In genomic region chr2:187976259-187976658, GRCh38 we compare ENCODE assay signal across 16 cellular contexts.
DNase-seq lines count a peak whose midpoint lies in the region; ATAC-seq and TF ChIP-seq lines count a peak whose summit lies in the region.
"Had no signal": no experiment of that assay in that cellular context is flagged by ENCODE, and none has a peak within 500 bp of the region (broad histone marks: within the 10 kb centered on the region; RNA-seq: fewer than 3 reads in every experiment).

No MANE protein-coding gene starts in this region.

- TF ChIP-seq EP300 in esophagus muscularis mucosa (IDR thresholded peaks at IDR 0.05) = no peak

- in situ Hi-C loops in GM23248 (cut with MboI) = no loop called here

- no peaks in the 10 kb centered on the region for H3K4me1 ChIP-seq in GM23248 (ENCODE audit: insufficient read depth)
- H3K4me1 ChIP-seq in esophagus muscularis mucosa = no peaks in the 10 kb centered on the region
- H3K4me1 ChIP-seq in breast epithelium = no peaks in the 10 kb centered on the region

- H3F3A ChIP-seq in GM23248 (ENCODE audit: insufficient read depth) = no peaks in the 10 kb centered on the region

- H3K9me3 ChIP-seq in GM23248 (ENCODE audit: low read depth) (no peaks in the 10 kb centered on the region), esophagus muscularis mucosa (no peaks in the 10 kb centered on the region), breast epithelium (no peaks in the 10 kb centered on the region)

- DNase-seq in A172 (ENCODE audit: low spot score) (peak; percentile 10), GM23248 (peak; percentile 2), RKO (ENCODE audit: low spot score) (peak; percentile 26), esophagus muscularis mucosa (ENCODE audit: extremely low spot score) (no peak), breast epithelium (ENCODE audit: low spot score in 2 of 2) (no peak), HEK293T (ENCODE audit: extremely low spot score) (no peak), glomerular visceral epithelial cell (ENCODE audit: extremely low spot score) (no peak)
- DNase-seq: CD4-positive, CD25-positive, alpha-beta regulatory T cell; DMS53; GDM1; NCI-H1436 treated with DMSO at 0.1 percent for 48 hours; NCI-H2081 treated with DMSO at 0.1 percent for 48 hours; NCI-H524; Right ventricle myocardium superior had no signal

- H3K27ac ChIP-seq in GM23248 (no peak overlapping the region), esophagus muscularis mucosa (replicated peaks in 1 of 4) (no peak overlapping the region), breast epithelium (no peak overlapping the region)

- POLR2A ChIA-PET in HEK293T (lab: Yijun Ruan, JAX) = no interaction called here

- H3K27me3 ChIP-seq in GM23248 (replicated peaks; ENCODE audit: insufficient read depth) = no peaks in the 10 kb centered on the region
- no peaks in the 10 kb centered on the region for H3K27me3 ChIP-seq in esophagus muscularis mucosa
- H3K27me3 ChIP-seq in breast epithelium = no peaks in the 10 kb centered on the region

- H3K9ac ChIP-seq in GM23248 = no peak overlapping the region

- H3K36me3 ChIP-seq in GM23248 (ENCODE audit: low read depth) (no peaks in the 10 kb centered on the region), esophagus muscularis mucosa (no peaks in the 10 kb centered on the region), breast epithelium (no peaks in the 10 kb centered on the region)

- intact Hi-C loops in esophagus muscularis mucosa (cut with DNase I) (no loop called here), breast epithelium (cut with DNase I; ENCODE audit: low total_unique reads) (no loop called here)

- CTCF ChIA-PET in HEK293T (lab: Yijun Ruan, JAX) = no interaction called here

- ATAC-seq in esophagus mucosa = peak; percentile 52
- ATAC-seq: Panc1 had no signal

- TF ChIP-seq CTCF in esophagus muscularis mucosa (IDR thresholded peaks at IDR 0.05) (no peak), breast epithelium (IDR thresholded peaks at IDR 0.05) (no peak)

- no peak overlapping the region for H3K4me3 ChIP-seq in GM23248
- H3K4me3 ChIP-seq in esophagus muscularis mucosa = no peak overlapping the region
- no peak overlapping the region for H3K4me3 ChIP-seq in breast epithelium

- no peak for TF ChIP-seq POLR2A in esophagus muscularis mucosa (IDR thresholded peaks at IDR 0.05; ENCODE audit: low read depth)
- no peak for TF ChIP-seq POLR2A in breast epithelium (IDR thresholded peaks at IDR 0.05)

- WGBS in GM23248 (ENCODE audit: low coverage in 1 of 2, low lambda C conversion rate in 2 of 2, missing lambda C conversion rate in 2 of 2), 2 experiments = 80 to 87% methylated on average over 2 of the region's 2 CpGs
- WGBS in esophagus muscularis mucosa = 76% methylated on average over 2 of the region's 2 CpGs

- no peaks in the 10 kb centered on the region for H3K79me2 ChIP-seq in GM23248 (ENCODE audit: insufficient read depth)

- H2AFZ ChIP-seq in GM23248 = no peak overlapping the region

- H3K9me2 ChIP-seq in GM23248 (ENCODE audit: insufficient read depth) = no peaks in the 10 kb centered on the region

- H4K20me1 ChIP-seq in GM23248 (ENCODE audit: insufficient read depth) = no peaks in the 10 kb centered on the region

- H3K4me2 ChIP-seq in GM23248 (ENCODE audit: unreplicated experiment) = no peak overlapping the region

TF ChIP-seq in HEK293T, 16 proteins besides CTCF, POLR2A, EP300 and RAD21:
- TF ChIP-seq ARNT (IDR thresholded peaks at IDR 0.05) (no peak), L3MBTL2 (conservative IDR thresholded peaks at IDR 0.05) (no peak), SP1 (IDR thresholded peaks at IDR 0.05) (no peak)
TF ChIP-seq in HEK293T: peak in this region for 0.

Comparison
In these comparisons a context has a peak if more than half of its experiments do, and no peak if none do; other contexts are left out.
1. DNase-seq: peak in A172 (single experiment), GM23248 (single experiment) and RKO (single experiment); none in esophagus muscularis mucosa (single experiment), breast epithelium (0 of 2), HEK293T (single experiment) and glomerular visceral epithelial cell (single experiment).